In genomic region chr10:60526024-60526585, GRCh38 we compare ENCODE assay signal across 21 cellular contexts.
DNase-seq lines count a peak whose midpoint lies in the region; TF ChIP-seq lines count a peak whose summit lies in the region.
"Had no signal": no experiment of that assay in that cellular context is flagged by ENCODE, and none has a peak within 500 bp of the region (broad histone marks: within the 10 kb centered on the region; RNA-seq: fewer than 3 reads in every experiment).

No MANE protein-coding gene starts in this region.

- H3K4me1 ChIP-seq in KMS-11 (ENCODE audit: low read depth, poor library complexity, severe bottlenecking) (peaks cover 95% of the 10 kb centered on the region), thyroid gland (no peaks in the 10 kb centered on the region), endodermal cell (ENCODE audit: control insufficient read depth, insufficient read depth, low read length) (peaks cover 5% of the 10 kb centered on the region), esophagus muscularis mucosa (peaks cover 0 to 8% (median 0%) of the 10 kb centered on the region in 4 donors)
- H3K4me1 ChIP-seq: Caco-2, sigmoid colon, uterus had no signal

- peaks cover 13% of the 10 kb centered on the region for H3K4me1 Mint-ChIP-seq in endodermal cell

- H3K4me3 Mint-ChIP-seq in endodermal cell = no peak overlapping the region
- H3K4me3 Mint-ChIP-seq: activated T-helper 17 cell treated with anti-CD3 and anti-CD28 coated beads, Interleukin-2, amount 50 U/mL, for 72 hours; stimulated activated naive CD8-positive, alpha-beta T cell treated with anti-CD3 and anti-CD28 coated beads, Interleukin-15, amount 100 ng/mL, for 72 hours; T-helper 2 cell treated with Interferon-gamma antibody and Interleukin-4, amounts not matched to agents 5 μg/mL and 100 μg/mL, for 36 hours had no signal

- H3K9me3 Mint-ChIP-seq in endodermal cell = peaks cover 11% of the 10 kb centered on the region

- DNase-seq in left kidney (ENCODE audit: low read depth, low spot score) (peak; percentile 60), superior temporal gyrus (ENCODE audit: extremely low spot score) (peak; percentile 81), thyroid gland (no peak), endodermal cell (no peak), esophagus muscularis mucosa (ENCODE audit: extremely low spot score) (no peak)
- DNase-seq: Caco-2; H7; KBM-7; kidney glomerular epithelial cell; NCI-H1105 treated with DMSO at 0.1 percent for 48 hours; NCI-H526 treated with DMSO at 0.1 percent for 48 hours; occipital lobe; SHP77 treated with DMSO at 0.1 percent for 48 hours; sigmoid colon; stimulated activated CD4-positive, alpha-beta T cell treated with anti-CD3 and anti-CD28 coated beads, Interleukin-2, amount 100 ng/mL, for 24 hours; stimulated activated naive CD8-positive, alpha-beta T cell treated with anti-CD3 and anti-CD28 coated beads, Interleukin-15, amount 100 ng/mL, for 72 hours; uterus had no signal

- H4K20me1 ChIP-seq in KMS-11 (ENCODE audit: insufficient read depth) = peaks cover 9% of the 10 kb centered on the region; the same call in 1 of the 2 replicates

- no peak for TF ChIP-seq EP300 in esophagus muscularis mucosa (IDR thresholded peaks at IDR 0.05)

- TF ChIP-seq CTCF in KMS-11 (conservative IDR thresholded peaks at IDR 0.05; ENCODE audit: low read depth, low read length) (no peak), thyroid gland (IDR thresholded peaks at IDR 0.05) (no peak), endodermal cell (conservative IDR thresholded peaks at IDR 0.05) (no peak), esophagus muscularis mucosa (IDR thresholded peaks at IDR 0.05) (no peak)

- H3K27me3 Mint-ChIP-seq in endodermal cell (ENCODE audit: insufficient read depth) = no peaks in the 10 kb centered on the region
- H3K27me3 Mint-ChIP-seq: activated T-helper 17 cell treated with anti-CD3 and anti-CD28 coated beads, Interleukin-2, amount 50 U/mL, for 72 hours; stimulated activated naive CD8-positive, alpha-beta T cell treated with anti-CD3 and anti-CD28 coated beads, Interleukin-15, amount 100 ng/mL, for 72 hours had no signal

- no peak overlapping the region for H3K27ac Mint-ChIP-seq in endodermal cell
- H3K27ac Mint-ChIP-seq: activated T-helper 17 cell treated with anti-CD3 and anti-CD28 coated beads, Interleukin-2, amount 50 U/mL, for 72 hours; stimulated activated naive CD8-positive, alpha-beta T cell treated with anti-CD3 and anti-CD28 coated beads, Interleukin-15, amount 100 ng/mL, for 72 hours; T-helper 2 cell treated with Interferon-gamma antibody and Interleukin-4, amounts not matched to agents 5 μg/mL and 100 μg/mL, for 36 hours had no signal

- intact Hi-C loops in thyroid gland (cut with DNase I) = no loop called here
- intact Hi-C loops in esophagus muscularis mucosa (cut with DNase I) = no loop called here

- H3K27me3 ChIP-seq in KMS-11 (ENCODE audit: insufficient read depth, low read depth) = no peaks in the 10 kb centered on the region
- H3K27me3 ChIP-seq in thyroid gland = no peaks in the 10 kb centered on the region
- no peaks in the 10 kb centered on the region for H3K27me3 ChIP-seq in endodermal cell (ENCODE audit: control insufficient read depth, insufficient read depth, low read length, poor library complexity, severe bottlenecking)
- no peaks in the 10 kb centered on the region for H3K27me3 ChIP-seq in esophagus muscularis mucosa
- H3K27me3 ChIP-seq: sigmoid colon, uterus had no signal

- H3K9me3 ChIP-seq in thyroid gland = no peaks in the 10 kb centered on the region
- H3K9me3 ChIP-seq in endodermal cell (ENCODE audit: control insufficient read depth, low read length) = peaks cover 9% of the 10 kb centered on the region
- no peaks in the 10 kb centered on the region for H3K9me3 ChIP-seq in esophagus muscularis mucosa
- H3K9me3 ChIP-seq: Caco-2, sigmoid colon, uterus had no signal

- TF ChIP-seq POLR2A in thyroid gland (IDR thresholded peaks at IDR 0.05) (no peak), esophagus muscularis mucosa (IDR thresholded peaks at IDR 0.05; ENCODE audit: low read depth) (no peak)

- no peak overlapping the region for H2AFZ ChIP-seq in KMS-11 (ENCODE audit: low read depth)

- peak overlapping the region; percentile 56; the same call in 1 of the 2 replicates for H3K27ac ChIP-seq in KMS-11
- peak overlapping the region; percentile 94 for H3K27ac ChIP-seq in angular gyrus (ENCODE audit: low read depth, low read length)
- H3K27ac ChIP-seq in thyroid gland = no peak overlapping the region
- H3K27ac ChIP-seq in endodermal cell (ENCODE audit: low read depth, low read length) = no peak overlapping the region
- no peak overlapping the region for H3K27ac ChIP-seq in esophagus muscularis mucosa (replicated peaks in 1 of 4)
- H3K27ac ChIP-seq: uterus had no signal

- 79 to 81% methylated on average over 5 of the region's 5 CpGs for WGBS in thyroid gland, 2 donors
- WGBS in endodermal cell (ENCODE audit: insufficient coverage in 1 of 2, insufficient read length in 1 of 2), 2 experiments = 74 to 100% methylated on average over 1 to 5 of the region's 5 CpGs
- WGBS in esophagus muscularis mucosa = 56% methylated on average over 5 of the region's 5 CpGs

- H3K36me3 Mint-ChIP-seq in endodermal cell (ENCODE audit: low read depth) = no peaks in the 10 kb centered on the region

- H3K4me3 ChIP-seq in KMS-11 (IDR thresholded peaks at IDR 0.05; ENCODE audit: insufficient read depth, low read depth, low read length) = no peak overlapping the region
- no peak overlapping the region for H3K4me3 ChIP-seq in thyroid gland (replicated peaks in 1 of 3)
- no peak overlapping the region for H3K4me3 ChIP-seq in endodermal cell (ENCODE audit: low read length)
- no peak overlapping the region for H3K4me3 ChIP-seq in esophagus muscularis mucosa
- H3K4me3 ChIP-seq: sigmoid colon, uterus had no signal

- peaks cover 93% of the 10 kb centered on the region for H3K79me2 ChIP-seq in KMS-11 (ENCODE audit: insufficient read depth, low read depth)

- H3K36me3 ChIP-seq in KMS-11 (ENCODE audit: insufficient read depth) = no peaks in the 10 kb centered on the region
- no peaks in the 10 kb centered on the region for H3K36me3 ChIP-seq in thyroid gland
- H3K36me3 ChIP-seq in endodermal cell (ENCODE audit: control insufficient read depth, insufficient read depth, low read length) = no peaks in the 10 kb centered on the region
- H3K36me3 ChIP-seq in esophagus muscularis mucosa = no peaks in the 10 kb centered on the region
- H3K36me3 ChIP-seq: sigmoid colon, uterus had no signal

- H3K4me2 ChIP-seq in KMS-11 = peak overlapping the region; percentile 48; the same call in 1 of the 2 replicates

- H3K9ac ChIP-seq in KMS-11 (no peak overlapping the region), endodermal cell (ENCODE audit: extremely low read depth, low read length, poor library complexity, severe bottlenecking) (no peak overlapping the region)

Comparison
In these comparisons a context has a peak if more than half of its experiments do, and no peak if none do; other contexts are left out.
1. H3K27ac ChIP-seq: peak in KMS-11 (single experiment) and angular gyrus (single experiment); none in thyroid gland (0 of 3), endodermal cell (single experiment) and esophagus muscularis mucosa (0 of 4).
2. DNase-seq: peak in left kidney (single experiment) and superior temporal gyrus (single experiment); none in thyroid gland (0 of 2), endodermal cell (single experiment) and esophagus muscularis mucosa (single experiment).